29 cellular contexts compared by ENCODE assay signal in the genomic region with DNA sequence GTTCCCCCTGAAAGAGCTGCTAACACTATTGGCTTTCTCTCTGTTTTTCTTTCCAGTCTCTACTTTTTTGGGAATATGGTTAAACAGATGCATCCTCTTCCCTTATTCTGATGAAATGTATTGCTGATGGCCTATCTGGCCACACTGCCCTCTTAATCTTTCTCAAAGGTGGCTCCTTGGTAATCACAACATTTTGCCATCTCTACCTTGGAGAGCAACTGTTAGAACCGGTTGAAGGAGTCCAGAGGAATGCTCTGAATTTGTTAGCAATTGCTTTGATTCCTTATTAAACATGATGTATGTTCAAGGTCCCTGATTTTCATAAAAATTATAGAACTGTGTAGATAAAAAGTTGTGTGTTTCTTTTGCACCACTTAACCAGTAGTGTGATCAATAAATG.
"Had no signal": no experiment of that assay in that cellular context is flagged by ENCODE, and none has a peak within 500 bp of the region (broad histone marks: within the 10 kb centered on the region; RNA-seq: fewer than 3 reads in every experiment).

No MANE protein-coding gene starts in this region.

- H3K36me3 ChIP-seq: neutrophil, pancreas, right lobe of liver, sigmoid colon, suprapubic skin, tibial artery, transverse colon, upper lobe of right lung, uterus had no signal

- ATAC-seq: naive thymus-derived CD8-positive, alpha-beta T cell; natural killer cell treated with Interleukin-12 subunit alpha and Interleukin-12 subunit beta and Interleukin-15 and Interleukin-18, amount 100 ng/mL, for 72 hours; pancreas; psoas muscle; right cardiac atrium; right lobe of liver; stimulated activated effector memory CD8-positive, alpha-beta T cell treated with anti-CD3 and anti-CD28 coated beads, Interleukin-12 subunit alpha, Interleukin-12 subunit beta, amount 100 ng/mL, for 72 hours; stimulated activated naive B cell treated with anti-CD40 and anti-IgM and Interleukin-4, amounts not matched to agents 10 μg/mL and 1 μg/mL and 100 μg/mL, for 72 hours; upper lobe of right lung had no signal

- H3K4me3 ChIP-seq: pancreas, psoas muscle, right lobe of liver, sigmoid colon, suprapubic skin, testis, tibial artery, transverse colon, upper lobe of right lung, uterus had no signal

- H3K4me1 ChIP-seq: pancreas, psoas muscle, right lobe of liver, sigmoid colon, suprapubic skin, testis, tibial artery, transverse colon, upper lobe of right lung, uterus had no signal

- H3K4me3 Mint-ChIP-seq: naive thymus-derived CD8-positive, alpha-beta T cell; natural killer cell treated with Interleukin-12 subunit alpha and Interleukin-12 subunit beta and Interleukin-15 and Interleukin-18, amount 100 ng/mL, for 72 hours; nephron progenitor cell; neural crest cell; stimulated activated effector memory CD8-positive, alpha-beta T cell treated with anti-CD3 and anti-CD28 coated beads, Interleukin-12 subunit alpha, Interleukin-12 subunit beta, amount 100 ng/mL, for 72 hours; stimulated activated naive B cell treated with anti-CD40 and anti-IgM and Interleukin-4, amounts not matched to agents 10 μg/mL and 1 μg/mL and 100 μg/mL, for 72 hours; stimulated activated naive CD8-positive, alpha-beta T cell treated with anti-CD3 and anti-CD28 coated beads, Interleukin-15, Interleukin-2, amounts not matched to agents 100 ng/mL and 50 ng/mL, for 24 hours; type B pancreatic cell had no signal

- DNase-seq: naive thymus-derived CD8-positive, alpha-beta T cell; nephron progenitor cell; nucleus accumbens; pancreas; psoas muscle; right cardiac atrium; right lobe of liver; sigmoid colon; small intestine; stimulated activated CD4-positive, alpha-beta T cell treated with anti-CD3 and anti-CD28 coated beads, Interleukin-15, amount 100 ng/mL, for 24 hours; stimulated activated CD4-positive, alpha-beta T cell treated with anti-CD3 and anti-CD28 coated beads, Interleukin-2, amount 100 ng/mL, for 24 hours; stimulated activated CD4-positive, alpha-beta T cell treated with anti-CD3 and anti-CD28 coated beads, Interleukin-2, amount 100 ng/mL, for 48 hours; stimulated activated CD4-positive, alpha-beta T cell treated with anti-CD3 and anti-CD28 coated beads, Interleukin-4, amount 100 ng/mL, for 24 hours; stimulated activated naive B cell treated with anti-CD40 and anti-IgM and Interleukin-4, amounts not matched to agents 10 μg/mL and 1 μg/mL and 100 μg/mL, for 72 hours; stimulated activated naive CD4-positive, alpha-beta T cell treated with Interleukin-2 at 50 U/mL for 16 hours; substantia nigra; testis; tibial artery; transverse colon; upper lobe of right lung; uterus had no signal

- H3K36me3 Mint-ChIP-seq: naive thymus-derived CD8-positive, alpha-beta T cell; natural killer cell treated with Interleukin-12 subunit alpha and Interleukin-12 subunit beta and Interleukin-15 and Interleukin-18, amount 100 ng/mL, for 72 hours; stimulated activated effector memory CD8-positive, alpha-beta T cell treated with anti-CD3 and anti-CD28 coated beads, Interleukin-12 subunit alpha, Interleukin-12 subunit beta, amount 100 ng/mL, for 72 hours; stimulated activated naive B cell treated with anti-CD40 and anti-IgM and Interleukin-4, amounts not matched to agents 10 μg/mL and 1 μg/mL and 100 μg/mL, for 72 hours; type B pancreatic cell had no signal

- H3K27ac ChIP-seq: neutrophil, pancreas, psoas muscle, right lobe of liver, sigmoid colon, suprapubic skin, testis, tibial artery, transverse colon, upper lobe of right lung, uterus had no signal

- FAIRE-seq: pancreas, small intestine had no signal

- H3K9me3 ChIP-seq: neutrophil, pancreas, psoas muscle, right lobe of liver, sigmoid colon, suprapubic skin, testis, tibial artery, transverse colon, upper lobe of right lung, uterus had no signal

- H3K9me3 Mint-ChIP-seq: naive thymus-derived CD8-positive, alpha-beta T cell; natural killer cell treated with Interleukin-12 subunit alpha and Interleukin-12 subunit beta and Interleukin-15 and Interleukin-18, amount 100 ng/mL, for 72 hours; nephron progenitor cell; neural crest cell; stimulated activated effector memory CD8-positive, alpha-beta T cell treated with anti-CD3 and anti-CD28 coated beads, Interleukin-12 subunit alpha, Interleukin-12 subunit beta, amount 100 ng/mL, for 72 hours; stimulated activated naive B cell treated with anti-CD40 and anti-IgM and Interleukin-4, amounts not matched to agents 10 μg/mL and 1 μg/mL and 100 μg/mL, for 72 hours; stimulated activated naive CD8-positive, alpha-beta T cell treated with anti-CD3 and anti-CD28 coated beads, Interleukin-15, Interleukin-2, amounts not matched to agents 100 ng/mL and 50 ng/mL, for 24 hours; type B pancreatic cell had no signal

- H3K4me1 Mint-ChIP-seq: naive thymus-derived CD8-positive, alpha-beta T cell; nephron progenitor cell; neural crest cell; stimulated activated effector memory CD8-positive, alpha-beta T cell treated with anti-CD3 and anti-CD28 coated beads, Interleukin-12 subunit alpha, Interleukin-12 subunit beta, amount 100 ng/mL, for 72 hours; stimulated activated naive B cell treated with anti-CD40 and anti-IgM and Interleukin-4, amounts not matched to agents 10 μg/mL and 1 μg/mL and 100 μg/mL, for 72 hours had no signal

- H3K27ac Mint-ChIP-seq: natural killer cell treated with Interleukin-12 subunit alpha and Interleukin-12 subunit beta and Interleukin-15 and Interleukin-18, amount 100 ng/mL, for 72 hours; nephron progenitor cell; progenitor cell of endocrine pancreas; stimulated activated effector memory CD8-positive, alpha-beta T cell treated with anti-CD3 and anti-CD28 coated beads, Interleukin-12 subunit alpha, Interleukin-12 subunit beta, amount 100 ng/mL, for 72 hours; stimulated activated naive B cell treated with anti-CD40 and anti-IgM and Interleukin-4, amounts not matched to agents 10 μg/mL and 1 μg/mL and 100 μg/mL, for 72 hours; stimulated activated naive CD8-positive, alpha-beta T cell treated with anti-CD3 and anti-CD28 coated beads, Interleukin-15, Interleukin-2, amounts not matched to agents 100 ng/mL and 50 ng/mL, for 24 hours; type B pancreatic cell had no signal

- H3K27me3 ChIP-seq: neutrophil, pancreas, right lobe of liver, sigmoid colon, suprapubic skin, testis, tibial artery, transverse colon, upper lobe of right lung, uterus had no signal

- H3K27me3 Mint-ChIP-seq: natural killer cell treated with Interleukin-12 subunit alpha and Interleukin-12 subunit beta and Interleukin-15 and Interleukin-18, amount 100 ng/mL, for 72 hours; stimulated activated naive B cell treated with anti-CD40 and anti-IgM and Interleukin-4, amounts not matched to agents 10 μg/mL and 1 μg/mL and 100 μg/mL, for 72 hours; stimulated activated naive CD8-positive, alpha-beta T cell treated with anti-CD3 and anti-CD28 coated beads, Interleukin-15, Interleukin-2, amounts not matched to agents 100 ng/mL and 50 ng/mL, for 24 hours; type B pancreatic cell had no signal
